Comparison of ENCODE assay signal across 1 cellular context in genomic region chr9:86687788-86688187, GRCh38.
TF ChIP-seq lines count a peak whose summit lies in the region.

No MANE protein-coding gene starts in this region.

TF ChIP-seq in IMR-90, 13 proteins besides CTCF, POLR2A, EP300 and RAD21:
- TF ChIP-seq MXI1 (IDR thresholded peaks at IDR 0.05; ENCODE audit: borderline replicate concordance, low read depth, low read length) (no peak), USF2 (IDR thresholded peaks at IDR 0.05; ENCODE audit: low read depth, low read length) (no peak), BHLHE40 (IDR thresholded peaks at IDR 0.05; ENCODE audit: low read depth, low read length) (no peak), NFE2L2 (IDR thresholded peaks at IDR 0.05; ENCODE audit: low read depth, low read length) (no peak), RFX5 (IDR thresholded peaks at IDR 0.05; ENCODE audit: low read depth, low read length) (no peak), RCOR1 (IDR thresholded peaks at IDR 0.05; ENCODE audit: insufficient replicate concordance, low read length) (no peak), SMC3 (IDR thresholded peaks at IDR 0.05; ENCODE audit: low read depth, low read length) (no peak), MAFK (IDR thresholded peaks at IDR 0.05; ENCODE audit: low read depth, low read length) (no peak), CHD1 (IDR thresholded peaks at IDR 0.05; ENCODE audit: low read depth, low read length) (no peak)
- TF ChIP-seq, protein P1, sequence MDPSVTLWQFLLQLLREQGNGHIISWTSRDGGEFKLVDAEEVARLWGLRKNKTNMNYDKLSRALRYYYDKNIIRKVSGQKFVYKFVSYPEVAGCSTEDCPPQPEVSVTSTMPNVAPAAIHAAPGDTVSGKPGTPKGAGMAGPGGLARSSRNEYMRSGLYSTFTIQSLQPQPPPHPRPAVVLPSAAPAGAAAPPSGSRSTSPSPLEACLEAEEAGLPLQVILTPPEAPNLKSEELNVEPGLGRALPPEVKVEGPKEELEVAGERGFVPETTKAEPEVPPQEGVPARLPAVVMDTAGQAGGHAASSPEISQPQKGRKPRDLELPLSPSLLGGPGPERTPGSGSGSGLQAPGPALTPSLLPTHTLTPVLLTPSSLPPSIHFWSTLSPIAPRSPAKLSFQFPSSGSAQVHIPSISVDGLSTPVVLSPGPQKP (IDR thresholded peaks at IDR 0.05; ENCODE audit: borderline replicate concordance, low read depth, low read length) = no peak
TF ChIP-seq in IMR-90: peak in this region for 0.
